26 cellular contexts compared by ENCODE assay signal in the genomic region with DNA sequence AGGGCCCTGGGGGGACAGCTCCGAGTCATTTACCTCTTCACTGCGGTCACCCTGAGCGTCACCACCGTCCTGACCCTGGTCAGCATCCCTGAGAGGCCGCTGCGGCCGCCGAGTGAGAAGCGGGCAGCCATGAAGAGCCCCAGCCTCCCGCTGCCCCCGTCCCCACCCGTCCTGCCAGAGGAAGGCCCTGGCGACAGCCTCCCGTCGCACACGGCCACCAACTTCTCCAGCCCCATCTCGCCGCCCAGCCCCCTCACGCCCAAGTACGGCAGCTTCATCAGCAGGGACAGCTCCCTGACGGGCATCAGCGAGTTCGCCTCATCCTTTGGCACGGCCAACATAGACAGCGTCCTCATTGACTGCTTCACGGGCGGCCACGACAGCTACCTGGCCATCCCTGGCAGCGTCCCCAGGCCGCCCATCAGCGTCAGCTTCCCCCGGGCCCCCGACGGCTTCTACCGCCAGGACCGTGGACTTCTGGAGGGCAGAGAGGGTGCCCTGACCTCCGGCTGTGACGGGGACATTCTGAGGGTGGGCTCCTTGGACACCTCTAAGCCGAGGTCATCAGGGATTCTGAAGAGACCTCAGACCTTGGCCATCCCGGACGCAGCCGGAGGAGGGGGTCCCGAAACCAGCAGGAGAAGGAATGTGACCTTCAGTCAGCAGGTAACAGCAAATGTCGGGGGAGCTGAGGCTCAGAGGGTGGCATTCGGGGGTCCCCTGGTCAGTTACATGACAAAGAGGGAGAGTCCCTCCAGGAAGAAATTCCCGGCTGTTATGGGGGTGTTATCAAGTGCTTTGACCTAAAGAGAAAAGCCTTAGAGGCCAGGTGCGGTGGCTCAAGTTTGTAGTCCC.
"Had no signal": no experiment of that assay in that cellular context is flagged by ENCODE, and none has a peak within 500 bp of the region (broad histone marks: within the 10 kb centered on the region; RNA-seq: fewer than 3 reads in every experiment).

No MANE protein-coding gene starts in this region.

- H3K4me3 Mint-ChIP-seq: activated CD4-positive, alpha-beta memory T cell treated with anti-CD3 and anti-CD28 coated beads for 36 hours; activated naive CD8-positive, alpha-beta T cell treated with anti-CD3 and anti-CD28 coated beads, Interleukin-2, amount 50 U/mL, for 24 hours; activated T-cell treated with anti-CD3 and anti-CD28 coated beads, Interleukin-2, amount 50 U/mL, for 24 hours; activated T-helper 17 cell treated with anti-CD3 and anti-CD28 coated beads, Interleukin-2, amount 50 U/mL, for 72 hours; nephron progenitor cell; T-cell had no signal

- ATAC-seq: activated CD4-positive, CD25-positive, alpha-beta regulatory T cell treated with anti-CD3 and anti-CD28 coated beads, Interleukin-2, amount 50 U/mL, for 24 hours; activated naive CD8-positive, alpha-beta T cell treated with anti-CD3 and anti-CD28 coated beads, Interleukin-2, amount 50 U/mL, for 24 hours; activated T-helper 17 cell treated with anti-CD3 and anti-CD28 coated beads, Interleukin-2, amount 50 U/mL, for 72 hours; pancreas; stimulated activated naive CD8-positive, alpha-beta T cell treated with anti-CD3 and anti-CD28 coated beads, Interleukin-15, Interleukin-2, amounts not matched to agents 100 U/mL and 50 U/mL, for 24 hours; T-cell had no signal

- H3K9me3 Mint-ChIP-seq: activated CD4-positive, alpha-beta memory T cell treated with anti-CD3 and anti-CD28 coated beads for 36 hours; activated naive CD8-positive, alpha-beta T cell treated with anti-CD3 and anti-CD28 coated beads, Interleukin-2, amount 50 U/mL, for 24 hours; activated T-cell treated with anti-CD3 and anti-CD28 coated beads, Interleukin-2, amount 50 U/mL, for 24 hours; activated T-helper 17 cell treated with anti-CD3 and anti-CD28 coated beads, Interleukin-2, amount 50 U/mL, for 72 hours; T-cell had no signal

- H3K27me3 Mint-ChIP-seq: activated CD4-positive, alpha-beta memory T cell treated with anti-CD3 and anti-CD28 coated beads for 36 hours; activated naive CD8-positive, alpha-beta T cell treated with anti-CD3 and anti-CD28 coated beads, Interleukin-2, amount 50 U/mL, for 24 hours; activated T-cell treated with anti-CD3 and anti-CD28 coated beads, Interleukin-2, amount 50 U/mL, for 24 hours; activated T-helper 17 cell treated with anti-CD3 and anti-CD28 coated beads, Interleukin-2, amount 50 U/mL, for 72 hours; T-cell had no signal

- H3K27ac Mint-ChIP-seq: activated CD4-positive, alpha-beta memory T cell treated with anti-CD3 and anti-CD28 coated beads for 36 hours; activated naive CD8-positive, alpha-beta T cell treated with anti-CD3 and anti-CD28 coated beads, Interleukin-2, amount 50 U/mL, for 24 hours; activated T-cell treated with anti-CD3 and anti-CD28 coated beads, Interleukin-2, amount 50 U/mL, for 24 hours; activated T-helper 17 cell treated with anti-CD3 and anti-CD28 coated beads, Interleukin-2, amount 50 U/mL, for 72 hours; T-cell had no signal

- H3K4me3 ChIP-seq: esophagus muscularis mucosa, heart right ventricle, pancreas, psoas muscle, testis, transverse colon, uterus had no signal

- DNase-seq: activated CD4-positive, alpha-beta memory T cell treated with anti-CD3 and anti-CD28 coated beads for 36 hours; activated CD4-positive, alpha-beta T cell treated with anti-CD3 and anti-CD28 coated beads for 48 hours; activated CD8-positive, alpha-beta memory T cell treated with anti-CD3 and anti-CD28 coated beads, Interleukin-2, amount 50 U/mL, for 48 hours; activated gamma-delta T cell treated with Interleukin-2 at 50 U/mL for 16 hours; activated naive CD4-positive, alpha-beta T cell treated with anti-CD3 and anti-CD28 coated beads, Interleukin-2, amount 50 U/mL, for 16 hours; activated naive CD8-positive, alpha-beta T cell treated with anti-CD3 and anti-CD28 coated beads, Interleukin-2, amount 50 U/mL, for 24 hours; activated T-cell treated with anti-CD3 and anti-CD28 coated beads, Interleukin-2, amount 50 U/mL, for 24 hours; amygdala; central memory CD4-positive, alpha-beta T cell; foreskin melanocyte; heart right ventricle; mammary epithelial cell; nephron progenitor cell; psoas muscle; stimulated activated CD4-positive, alpha-beta T cell treated with anti-CD3 and anti-CD28 coated beads, Interleukin-15, amount 100 ng/mL, for 24 hours; stimulated activated CD4-positive, alpha-beta T cell treated with anti-CD3 and anti-CD28 coated beads, Interleukin-2, amount 100 ng/mL, for 24 hours; stimulated activated naive CD8-positive, alpha-beta T cell treated with anti-CD3 and anti-CD28 coated beads, Interleukin-15, Interleukin-2, amounts not matched to agents 100 U/mL and 50 U/mL, for 24 hours; T-cell; testis; transverse colon; uterus had no signal

- H3K9me3 ChIP-seq: esophagus muscularis mucosa, heart right ventricle, pancreas, psoas muscle, testis, transverse colon, uterus had no signal

- H3K36me3 Mint-ChIP-seq: activated CD4-positive, alpha-beta memory T cell treated with anti-CD3 and anti-CD28 coated beads for 36 hours had no signal

- H3K4me1 Mint-ChIP-seq: activated naive CD8-positive, alpha-beta T cell treated with anti-CD3 and anti-CD28 coated beads, Interleukin-2, amount 50 U/mL, for 24 hours; activated T-helper 17 cell treated with anti-CD3 and anti-CD28 coated beads, Interleukin-2, amount 50 U/mL, for 72 hours; T-cell had no signal

- H3K4me1 ChIP-seq: esophagus muscularis mucosa, heart right ventricle, pancreas, psoas muscle, testis, transverse colon, uterus had no signal

- H3K27me3 ChIP-seq: esophagus muscularis mucosa, heart right ventricle, pancreas, testis, transverse colon, uterus had no signal

- H3K36me3 ChIP-seq: pancreas, transverse colon, uterus had no signal

- H3K27ac ChIP-seq: esophagus muscularis mucosa, heart right ventricle, pancreas, psoas muscle, testis, transverse colon, uterus, VCaP had no signal
